ENCODE assay signal across 7 cellular contexts in genomic region chr1:203402609-203403337, GRCh38. TPM values are rescaled to one million over a fixed set of nuclear protein-coding genes. Genes with fewer than 3 reads are reported as not detected.
A peak's percentile ranks its signal among the peaks of the same experiment; 100 is the strongest.
DNase-seq lines count a peak whose midpoint lies in the region; ATAC-seq and TF ChIP-seq lines count a peak whose summit lies in the region.

No MANE protein-coding gene starts in this region.

- H3K4me1 ChIP-seq in lung (ENCODE audit: control insufficient read depth in 2 of 2, insufficient read depth in 2 of 2, low read length in 2 of 2), result peaks cover 0 to 2% of the 10 kb centered on the region in 2 donors
- H3K4me1 ChIP-seq in upper lobe of right lung, result peaks cover 22% of the 10 kb centered on the region

- H3K27ac ChIP-seq in lung (ENCODE audit: low read depth in 1 of 2, low read length in 1 of 2), result peak overlapping the region; percentile 49 to 77
- peak overlapping the region; percentile 80 for H3K27ac ChIP-seq in upper lobe of right lung

- H3K27me3 ChIP-seq in lung (ENCODE audit: control insufficient read depth, insufficient read depth) (no peaks in the 10 kb centered on the region), upper lobe of right lung (no peaks in the 10 kb centered on the region)

- TF ChIP-seq CTCF in NB4 (IDR thresholded peaks at IDR 0.05; ENCODE audit: low read depth, low read length) (no peak), lung (IDR thresholded peaks at IDR 0.05; ENCODE audit: control extremely low read depth, extremely low read depth) (no peak), upper lobe of right lung (IDR thresholded peaks at IDR 0.05) (no peak)

- DNase-seq in NB4 (ENCODE audit: low read depth) (peak; percentile 72), dedifferentiated amniotic fluid mesenchymal stem cell (ENCODE audit: extremely low spot score) (peak; percentile 91), lung (ENCODE audit: low spot score) (no peak), upper lobe of right lung (no peak), T-helper 17 cell (no peak), T-helper 9 cell (no peak)
- no peak for DNase-seq in stimulated activated CD4-positive, alpha-beta T cell treated with anti-CD3 and anti-CD28 coated beads, Interleukin-4, amount 100 ng/mL, for 24 hours

- H3K9me3 ChIP-seq in lung (ENCODE audit: control insufficient read depth in 2 of 2, insufficient read depth in 1 of 2, low read length in 1 of 2) (no peaks in the 10 kb centered on the region), upper lobe of right lung (no peaks in the 10 kb centered on the region), T-helper 17 cell (ENCODE audit: control insufficient read depth, low read length, poor library complexity, severe bottlenecking) (no peaks in the 10 kb centered on the region)

- H3K27ac Mint-ChIP-seq in T-helper 17 cell, result no peak overlapping the region

- peaks cover 77% of the 10 kb centered on the region for H3K27me3 Mint-ChIP-seq in T-helper 17 cell

- TF ChIP-seq POLR2A in NB4 (IDR thresholded peaks at IDR 0.05; ENCODE audit: extremely low read depth, insufficient read length), result no peak

- WGBS in lung, 2 donors, result 43 to 47% methylated on average over 6 of the region's 6 CpGs

- no peak overlapping the region for H3K4me3 ChIP-seq in NB4 (ENCODE audit: low read depth, low read length)
- no peak overlapping the region for H3K4me3 ChIP-seq in lung
- H3K4me3 ChIP-seq in upper lobe of right lung, result no peak overlapping the region

- H3K36me3 ChIP-seq in lung (ENCODE audit: control insufficient read depth in 2 of 2, insufficient read depth in 2 of 2, low read length in 2 of 2), result no peaks in the 10 kb centered on the region
- no peaks in the 10 kb centered on the region for H3K36me3 ChIP-seq in upper lobe of right lung

- H3K4me1 Mint-ChIP-seq in T-helper 17 cell, result peaks cover 9% of the 10 kb centered on the region

- H3K36me3 Mint-ChIP-seq in T-helper 17 cell (ENCODE audit: low read depth), result peaks cover 8% of the 10 kb centered on the region

- no peak overlapping the region for H3K4me3 Mint-ChIP-seq in T-helper 17 cell

- ATAC-seq in lung (ENCODE audit: insufficient read depth, low FRiP score) (no peak), upper lobe of right lung (peak; percentile 77), T-helper 17 cell (no peak)

- intact Hi-C loops in upper lobe of right lung (cut with DNase I), result no loop called here

RNA-seq across cellular contexts. Expression of gene FMOD, which starts 51.9 kb away (rescaled TPM):
- 10 to 100 TPM; 46.3 to 93.4 TPM for total RNA-seq in lung
- polyA plus RNA-seq in lung, result 10 to 100 TPM; 16.5 to 19.4 TPM
- 45.1 TPM for total RNA-seq in upper lobe of right lung
- not detected for total RNA-seq in T-helper 17 cell

Comparison
In these comparisons a context has a peak if more than half of its experiments do, and no peak if none do; other contexts are left out.
1. DNase-seq: peak in NB4 (single experiment) and dedifferentiated amniotic fluid mesenchymal stem cell (single experiment); none in lung (single experiment), upper lobe of right lung (single experiment), stimulated activated CD4-positive, alpha-beta T cell treated with anti-CD3 and anti-CD28 coated beads, Interleukin-4, amount 100 ng/mL, for 24 hours (single experiment), T-helper 17 cell (0 of 3) and T-helper 9 cell (single experiment).
2. RNA of gene FMOD, which starts 51.9 kb away (total RNA-seq): 46.3 to 93.4 TPM in lung and 45.1 TPM in upper lobe of right lung (single experiment); not detected in T-helper 17 cell; every median in the first group is over 10 times any median in the second.